In genomic region chr20:34511891-34512265, GRCh38 we compare ENCODE assay signal across 25 cellular contexts. TPM values are rescaled to one million over a fixed set of nuclear protein-coding genes. Genes with fewer than 3 reads are reported as not detected.
DNase-seq lines count a peak whose midpoint lies in the region; ATAC-seq and TF ChIP-seq lines count a peak whose summit lies in the region.
"Had no signal": no experiment of that assay in that cellular context is flagged by ENCODE, and none has a peak within 500 bp of the region (broad histone marks: within the 10 kb centered on the region; RNA-seq: fewer than 3 reads in every experiment).

No MANE protein-coding gene starts in this region.

- H3K36me3 ChIP-seq in mammary epithelial cell (ENCODE audit: insufficient read depth, low read length) = peaks cover 33% of the 10 kb centered on the region

- H3K9me3 ChIP-seq in mammary epithelial cell (replicated peaks; ENCODE audit: insufficient read depth, low read length) = no peaks in the 10 kb centered on the region
- H3K9me3 ChIP-seq: A549; adrenal gland; BLaER1 treated with 17β-estradiol and CSF1 and Interleukin-3, amounts not matched to agents 10 nM and 100 nM; mucosa of descending colon had no signal

- no peaks in the 10 kb centered on the region for H3K27me3 Mint-ChIP-seq in MCF 10A (ENCODE audit: insufficient read depth, unreplicated experiment)
- H3K27me3 Mint-ChIP-seq: T-cell had no signal

- DNase-seq in MCF 10A (ENCODE audit: unreplicated experiment) = no peak
- DNase-seq in mammary epithelial cell = no peak
- DNase-seq in left kidney (ENCODE audit: low read depth, low spot score) = peak; percentile 34
- no peak for DNase-seq in substantia nigra (lab: John Stamatoyannopoulos, UW)
- DNase-seq in NCI-H146 (lab: John Stamatoyannopoulos, UW) = no peak
- DNase-seq: activated CD4-positive, alpha-beta T cell treated with anti-CD3 and anti-CD28 coated beads, Interleukin-2, amount 50 U/mL, for 1 hour; activated effector memory CD4-positive, alpha-beta T cell treated with Interleukin-2 at 50 U/mL for 16 hours; adrenal gland; DMS 273 treated with DMSO at 0.1 percent for 48 hours; GDM1; KG1; left colon; mucosa of descending colon; MV-4-11; NCI-H2029; NCI-H226; PC-3; right cardiac atrium; SIG-M5; T-cell had no signal

- H3K4me3 ChIP-seq in mammary epithelial cell (replicated peaks in 1 of 3; ENCODE audit: insufficient read depth in 1 of 3, low read depth in 2 of 3, low read length in 3 of 3) = no peak overlapping the region
- H3K4me3 ChIP-seq: A549; adrenal gland; BLaER1 treated with 17β-estradiol and CSF1 and Interleukin-3, amounts not matched to agents 10 nM and 100 nM; mucosa of descending colon had no signal

- peaks cover 60% of the 10 kb centered on the region for H3K36me3 Mint-ChIP-seq in MCF 10A (ENCODE audit: insufficient read depth, unreplicated experiment)

- CTCF ChIA-PET in MCF 10A (lab: Yijun Ruan, JAX) = interaction anchor here (0.7 to 1.9 kb wide), 5 partner anchors 19 to 321 kb away, joined by 3 to 9 read pairs (median 3); no protein-coding TSS in a partner anchor
- CTCF ChIA-PET in mammary epithelial cell (lab: Charles Lee; ENCODE audit: low non-redundant PET) = no interaction called here

- H3K9ac ChIP-seq in mammary epithelial cell (ENCODE audit: insufficient read depth, low read length) = no peak overlapping the region
- H3K9ac ChIP-seq: BLaER1 treated with 17β-estradiol and CSF1 and Interleukin-3, amounts not matched to agents 10 nM and 100 nM had no signal

- POLR2A ChIA-PET in MCF 10A (lab: Yijun Ruan, JAX) = interaction anchor here (0.6 to 1.3 kb wide), 3 partner anchors 14 to 700 kb away, joined by 3 to 5 read pairs (median 3); partner anchors contain the start of gene AHCY

- H3K9me3 Mint-ChIP-seq in MCF 10A (ENCODE audit: unreplicated experiment) = no peaks in the 10 kb centered on the region
- H3K9me3 Mint-ChIP-seq: T-cell had no signal

- H3K4me1 Mint-ChIP-seq in MCF 10A (ENCODE audit: insufficient read depth, unreplicated experiment) = peaks cover 15% of the 10 kb centered on the region

- peak overlapping the region; percentile 18 for H3K27ac Mint-ChIP-seq in MCF 10A (ENCODE audit: low read depth, unreplicated experiment)

- WGBS in mammary epithelial cell (ENCODE audit: low coverage, missing lambda C conversion rate) = 85% methylated on average over 3 of the region's 3 CpGs

- H3K4me3 Mint-ChIP-seq in MCF 10A (ENCODE audit: unreplicated experiment) = no peak overlapping the region
- H3K4me3 Mint-ChIP-seq: T-cell had no signal

- ATAC-seq in HG03442 (IDR thresholded peaks at IDR 0.05; ENCODE audit: unreplicated experiment) = no peak
- no peak for ATAC-seq in HG03342 (IDR thresholded peaks at IDR 0.05; ENCODE audit: unreplicated experiment)
- ATAC-seq: A549, left colon, mucosa of descending colon, PC-3, right cardiac atrium, T-cell had no signal

- intact Hi-C loops in MCF 10A (cut with micrococcal nuclease) (no loop called here), mammary epithelial cell (cut with micrococcal nuclease) (no loop called here)

- H3K4me1 ChIP-seq in mammary epithelial cell (ENCODE audit: insufficient read depth, low read length) = peaks cover 20% of the 10 kb centered on the region

- H3K27me3 ChIP-seq in mammary epithelial cell (ENCODE audit: insufficient read depth, low read length) = no peaks in the 10 kb centered on the region
- H3K27me3 ChIP-seq: adrenal gland; BLaER1 treated with 17β-estradiol and CSF1 and Interleukin-3, amounts not matched to agents 10 nM and 100 nM had no signal

- no peak overlapping the region for H3K4me2 ChIP-seq in mammary epithelial cell (ENCODE audit: insufficient read depth, low read depth, low read length)
- H3K4me2 ChIP-seq: A549; BLaER1 treated with 17β-estradiol and CSF1 and Interleukin-3, amounts not matched to agents 10 nM and 100 nM had no signal

- no peaks in the 10 kb centered on the region for H4K20me1 ChIP-seq in mammary epithelial cell (ENCODE audit: insufficient read depth, low read length)

- in situ Hi-C loops in mammary epithelial cell (cut with MboI; ENCODE audit: low sequenced_read_pairs in 2 of 2) = loop anchor here in 1 of 2 donors (25.0 kb wide), 1 partner anchor 200 kb away; the partner anchor contains the start of gene AHCY

- dilution Hi-C loops in mammary epithelial cell (cut with HindIII; ENCODE audit: low sequenced_read_pairs) = no loop called here

- BruUV-seq in MCF 10A (replicated peaks; lab: Mats Ljungman, UMichigan) (no TSS peak), mammary epithelial cell (replicated peaks; lab: Mats Ljungman, UMichigan) (no TSS peak)

- H2AFZ ChIP-seq in mammary epithelial cell (ENCODE audit: low read depth, low read length) = no peak overlapping the region

- peaks cover 29% of the 10 kb centered on the region for H3K79me2 ChIP-seq in mammary epithelial cell (ENCODE audit: insufficient read depth, low read length)

- no peak overlapping the region for H3K27ac ChIP-seq in mammary epithelial cell (ENCODE audit: insufficient read depth, low read depth, low read length)
- peak overlapping the region; percentile 64 for H3K27ac ChIP-seq in angular gyrus (ENCODE audit: low read depth, low read length)
- peak overlapping the region; percentile 60 for H3K27ac ChIP-seq in substantia nigra (ENCODE audit: low read depth, low read length, poor library complexity, severe bottlenecking)
- H3K27ac ChIP-seq: A549, adrenal gland had no signal

- TF ChIP-seq CTCF in MCF 10A (IDR thresholded peaks at IDR 0.05; ENCODE audit: unreplicated experiment) (no peak), mammary epithelial cell (conservative IDR thresholded peaks at IDR 0.05 in 1 of 2, IDR thresholded peaks at IDR 0.05 in 1 of 2; ENCODE audit: extremely low read depth in 1 of 2, insufficient read depth in 1 of 2, low read depth in 1 of 2, low read length in 2 of 2) (no peak)

RNA-seq across cellular contexts. Expression of gene DYNLRB1, which starts 4.3 kb away (rescaled TPM):
- total RNA-seq in MCF 10A (2022) (127 and 145 TPM in 2 replicates), mammary epithelial cell (10 to 100 TPM; 55.5 to 95.6 TPM)
- polyA plus RNA-seq in mammary epithelial cell = 230 TPM
- polyA minus RNA-seq in mammary epithelial cell = 158 TPM

RNA-seq across cellular contexts. Expression of gene MAP1LC3A, which starts 46.6 kb away (rescaled TPM):
- total RNA-seq in MCF 10A (2022) (10.5 and 10.7 TPM in 2 replicates), mammary epithelial cell (10 to 100 TPM in 1 of 2 donors, 1 to 10 TPM in 1; 9.4 to 18.5 TPM)
- 2.5 TPM for polyA plus RNA-seq in mammary epithelial cell
- polyA minus RNA-seq in mammary epithelial cell = not detected
